Comparison of ENCODE assay signal across 1 cellular context in the genomic region with DNA sequence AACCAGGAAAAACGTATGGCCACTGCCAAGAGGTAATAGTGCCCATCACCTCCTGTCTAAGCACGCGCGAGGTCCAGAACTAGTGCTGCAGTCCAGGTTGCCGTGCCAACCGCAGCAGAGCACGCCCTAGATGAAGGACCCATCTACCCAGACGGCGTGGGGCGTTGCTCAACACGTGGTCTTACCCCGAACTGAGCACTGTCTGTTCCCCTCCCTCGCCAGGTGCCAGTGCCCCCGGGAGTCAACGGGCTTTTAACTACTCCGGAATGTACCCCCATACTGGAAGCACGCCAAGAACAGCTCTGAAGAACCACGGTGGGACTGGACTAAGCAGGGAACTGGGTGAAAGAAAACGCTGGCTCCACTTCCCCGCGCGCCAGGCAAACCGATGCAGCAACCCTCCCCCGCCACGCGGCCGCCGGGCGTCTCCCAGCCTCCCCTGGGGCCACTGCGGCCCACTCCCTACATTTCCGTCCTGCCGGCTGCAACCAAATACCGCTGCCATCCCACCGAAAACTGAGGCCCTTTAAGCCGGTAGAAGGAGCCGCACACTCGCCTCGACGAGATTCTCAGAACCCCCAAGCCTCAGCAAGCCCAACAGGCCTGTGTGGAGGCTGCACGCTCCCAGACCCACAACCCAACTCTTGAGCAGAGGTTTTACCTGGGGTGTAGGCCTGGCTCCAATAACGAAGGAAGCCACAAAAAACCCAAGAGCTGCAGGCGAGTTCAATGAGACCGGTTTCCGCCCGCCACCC.
TF ChIP-seq lines count a peak whose summit lies in the region.

TSS of gene HSPA8 (minus strand) at position 734 of the 755 bp plus-strand sequence. CDS start 812 bp downstream, outside the sequence.

TF ChIP-seq in K562, 482 proteins besides CTCF, POLR2A, EP300 and RAD21 (continued from another document and continues in another):
- TF ChIP-seq, protein P1, sequence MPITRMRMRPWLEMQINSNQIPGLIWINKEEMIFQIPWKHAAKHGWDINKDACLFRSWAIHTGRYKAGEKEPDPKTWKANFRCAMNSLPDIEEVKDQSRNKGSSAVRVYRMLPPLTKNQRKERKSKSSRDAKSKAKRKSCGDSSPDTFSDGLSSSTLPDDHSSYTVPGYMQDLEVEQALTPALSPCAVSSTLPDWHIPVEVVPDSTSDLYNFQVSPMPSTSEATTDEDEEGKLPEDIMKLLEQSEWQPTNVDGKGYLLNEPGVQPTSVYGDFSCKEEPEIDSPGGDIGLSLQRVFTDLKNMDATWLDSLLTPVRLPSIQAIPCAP (CRISPR knock-in tag; IDR thresholded peaks at IDR 0.05; ENCODE audit: borderline replicate concordance): no peak
- TF ChIP-seq NR2C2 (CRISPR knock-in tag; IDR thresholded peaks at IDR 0.05) (no peak), NR2C2 (tag; IDR thresholded peaks at IDR 0.05) (no peak), CHD1 (IDR thresholded peaks at IDR 0.05; ENCODE audit: low read length) (peak; percentile 64), SAFB (IDR thresholded peaks at IDR 0.05; ENCODE audit: borderline replicate concordance, low read depth, low read length) (0 out of 2 replicates have a peak, but pooled peaks have one; percentile 39), ZFP36 (IDR thresholded peaks at IDR 0.05; ENCODE audit: low read depth, low read length, partially characterized antibody) (no peak), MEF2D (tag; conservative IDR thresholded peaks at IDR 0.05; ENCODE audit: low read depth) (no peak), MXI1 (IDR thresholded peaks at IDR 0.05; ENCODE audit: low read depth, low read length) (peak; percentile 94), DACH1 (IDR thresholded peaks at IDR 0.05; ENCODE audit: partially characterized antibody) (no peak), NFIC (IDR thresholded peaks at IDR 0.05) (peak; percentile 49), ZNF785 (CRISPR knock-in tag; IDR thresholded peaks at IDR 0.05) (no peak), ZNF197 (CRISPR knock-in tag; IDR thresholded peaks at IDR 0.05; ENCODE audit: low read depth) (no peak), ZNF644 (tag; IDR thresholded peaks at IDR 0.05; ENCODE audit: low read depth) (no peak), ELF1 (tag; IDR thresholded peaks at IDR 0.05) (no peak), ZC3H4 (CRISPR knock-in tag; IDR thresholded peaks at IDR 0.05; ENCODE audit: borderline replicate concordance) (0 out of 2 replicates have a peak, but pooled peaks have one; percentile 50), ATF6 (CRISPR knock-in tag; IDR thresholded peaks at IDR 0.05) (no peak), NCOA4 (IDR thresholded peaks at IDR 0.05; ENCODE audit: partially characterized antibody) (no peak), CSDE1 (IDR thresholded peaks at IDR 0.05) (no peak), PTTG1 (tag; IDR thresholded peaks at IDR 0.05; ENCODE audit: low read depth) (no peak), CHD4 (IDR thresholded peaks at IDR 0.05; ENCODE audit: insufficient read depth, insufficient replicate concordance, low read depth, low read length, poor library complexity, severe bottlenecking) (no peak), CBFA2T3 (IDR thresholded peaks at IDR 0.05) (no peak), CBX5 (IDR thresholded peaks at IDR 0.05; ENCODE audit: borderline replicate concordance, low read depth) (no peak), CBFA2T2 (conservative IDR thresholded peaks at IDR 0.05) (no peak), SMARCA4 (IDR thresholded peaks at IDR 0.05) (no peak), CHCHD3 (CRISPR knock-in tag; IDR thresholded peaks at IDR 0.05) (no peak), SIN3B (IDR thresholded peaks at IDR 0.05; ENCODE audit: low read depth) (no peak), ESRRB (CRISPR knock-in tag; IDR thresholded peaks at IDR 0.05; ENCODE audit: borderline replicate concordance) (no peak), ZKSCAN3 (CRISPR knock-in tag; IDR thresholded peaks at IDR 0.05) (no peak), U2AF2 (optimal IDR thresholded peaks at IDR 0.05; ENCODE audit: low read depth, low read length) (no peak)
- TF ChIP-seq, protein P2, sequence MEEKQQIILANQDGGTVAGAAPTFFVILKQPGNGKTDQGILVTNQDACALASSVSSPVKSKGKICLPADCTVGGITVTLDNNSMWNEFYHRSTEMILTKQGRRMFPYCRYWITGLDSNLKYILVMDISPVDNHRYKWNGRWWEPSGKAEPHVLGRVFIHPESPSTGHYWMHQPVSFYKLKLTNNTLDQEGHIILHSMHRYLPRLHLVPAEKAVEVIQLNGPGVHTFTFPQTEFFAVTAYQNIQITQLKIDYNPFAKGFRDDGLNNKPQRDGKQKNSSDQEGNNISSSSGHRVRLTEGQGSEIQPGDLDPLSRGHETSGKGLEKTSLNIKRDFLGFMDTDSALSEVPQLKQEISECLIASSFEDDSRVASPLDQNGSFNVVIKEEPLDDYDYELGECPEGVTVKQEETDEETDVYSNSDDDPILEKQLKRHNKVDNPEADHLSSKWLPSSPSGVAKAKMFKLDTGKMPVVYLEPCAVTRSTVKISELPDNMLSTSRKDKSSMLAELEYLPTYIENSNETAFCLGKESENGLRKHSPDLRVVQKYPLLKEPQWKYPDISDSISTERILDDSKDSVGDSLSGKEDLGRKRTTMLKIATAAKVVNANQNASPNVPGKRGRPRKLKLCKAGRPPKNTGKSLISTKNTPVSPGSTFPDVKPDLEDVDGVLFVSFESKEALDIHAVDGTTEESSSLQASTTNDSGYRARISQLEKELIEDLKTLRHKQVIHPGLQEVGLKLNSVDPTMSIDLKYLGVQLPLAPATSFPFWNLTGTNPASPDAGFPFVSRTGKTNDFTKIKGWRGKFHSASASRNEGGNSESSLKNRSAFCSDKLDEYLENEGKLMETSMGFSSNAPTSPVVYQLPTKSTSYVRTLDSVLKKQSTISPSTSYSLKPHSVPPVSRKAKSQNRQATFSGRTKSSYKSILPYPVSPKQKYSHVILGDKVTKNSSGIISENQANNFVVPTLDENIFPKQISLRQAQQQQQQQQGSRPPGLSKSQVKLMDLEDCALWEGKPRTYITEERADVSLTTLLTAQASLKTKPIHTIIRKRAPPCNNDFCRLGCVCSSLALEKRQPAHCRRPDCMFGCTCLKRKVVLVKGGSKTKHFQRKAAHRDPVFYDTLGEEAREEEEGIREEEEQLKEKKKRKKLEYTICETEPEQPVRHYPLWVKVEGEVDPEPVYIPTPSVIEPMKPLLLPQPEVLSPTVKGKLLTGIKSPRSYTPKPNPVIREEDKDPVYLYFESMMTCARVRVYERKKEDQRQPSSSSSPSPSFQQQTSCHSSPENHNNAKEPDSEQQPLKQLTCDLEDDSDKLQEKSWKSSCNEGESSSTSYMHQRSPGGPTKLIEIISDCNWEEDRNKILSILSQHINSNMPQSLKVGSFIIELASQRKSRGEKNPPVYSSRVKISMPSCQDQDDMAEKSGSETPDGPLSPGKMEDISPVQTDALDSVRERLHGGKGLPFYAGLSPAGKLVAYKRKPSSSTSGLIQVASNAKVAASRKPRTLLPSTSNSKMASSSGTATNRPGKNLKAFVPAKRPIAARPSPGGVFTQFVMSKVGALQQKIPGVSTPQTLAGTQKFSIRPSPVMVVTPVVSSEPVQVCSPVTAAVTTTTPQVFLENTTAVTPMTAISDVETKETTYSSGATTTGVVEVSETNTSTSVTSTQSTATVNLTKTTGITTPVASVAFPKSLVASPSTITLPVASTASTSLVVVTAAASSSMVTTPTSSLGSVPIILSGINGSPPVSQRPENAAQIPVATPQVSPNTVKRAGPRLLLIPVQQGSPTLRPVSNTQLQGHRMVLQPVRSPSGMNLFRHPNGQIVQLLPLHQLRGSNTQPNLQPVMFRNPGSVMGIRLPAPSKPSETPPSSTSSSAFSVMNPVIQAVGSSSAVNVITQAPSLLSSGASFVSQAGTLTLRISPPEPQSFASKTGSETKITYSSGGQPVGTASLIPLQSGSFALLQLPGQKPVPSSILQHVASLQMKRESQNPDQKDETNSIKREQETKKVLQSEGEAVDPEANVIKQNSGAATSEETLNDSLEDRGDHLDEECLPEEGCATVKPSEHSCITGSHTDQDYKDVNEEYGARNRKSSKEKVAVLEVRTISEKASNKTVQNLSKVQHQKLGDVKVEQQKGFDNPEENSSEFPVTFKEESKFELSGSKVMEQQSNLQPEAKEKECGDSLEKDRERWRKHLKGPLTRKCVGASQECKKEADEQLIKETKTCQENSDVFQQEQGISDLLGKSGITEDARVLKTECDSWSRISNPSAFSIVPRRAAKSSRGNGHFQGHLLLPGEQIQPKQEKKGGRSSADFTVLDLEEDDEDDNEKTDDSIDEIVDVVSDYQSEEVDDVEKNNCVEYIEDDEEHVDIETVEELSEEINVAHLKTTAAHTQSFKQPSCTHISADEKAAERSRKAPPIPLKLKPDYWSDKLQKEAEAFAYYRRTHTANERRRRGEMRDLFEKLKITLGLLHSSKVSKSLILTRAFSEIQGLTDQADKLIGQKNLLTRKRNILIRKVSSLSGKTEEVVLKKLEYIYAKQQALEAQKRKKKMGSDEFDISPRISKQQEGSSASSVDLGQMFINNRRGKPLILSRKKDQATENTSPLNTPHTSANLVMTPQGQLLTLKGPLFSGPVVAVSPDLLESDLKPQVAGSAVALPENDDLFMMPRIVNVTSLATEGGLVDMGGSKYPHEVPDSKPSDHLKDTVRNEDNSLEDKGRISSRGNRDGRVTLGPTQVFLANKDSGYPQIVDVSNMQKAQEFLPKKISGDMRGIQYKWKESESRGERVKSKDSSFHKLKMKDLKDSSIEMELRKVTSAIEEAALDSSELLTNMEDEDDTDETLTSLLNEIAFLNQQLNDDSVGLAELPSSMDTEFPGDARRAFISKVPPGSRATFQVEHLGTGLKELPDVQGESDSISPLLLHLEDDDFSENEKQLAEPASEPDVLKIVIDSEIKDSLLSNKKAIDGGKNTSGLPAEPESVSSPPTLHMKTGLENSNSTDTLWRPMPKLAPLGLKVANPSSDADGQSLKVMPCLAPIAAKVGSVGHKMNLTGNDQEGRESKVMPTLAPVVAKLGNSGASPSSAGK (IDR thresholded peaks at IDR 0.05): no peak
- TF ChIP-seq, protein P3, sequence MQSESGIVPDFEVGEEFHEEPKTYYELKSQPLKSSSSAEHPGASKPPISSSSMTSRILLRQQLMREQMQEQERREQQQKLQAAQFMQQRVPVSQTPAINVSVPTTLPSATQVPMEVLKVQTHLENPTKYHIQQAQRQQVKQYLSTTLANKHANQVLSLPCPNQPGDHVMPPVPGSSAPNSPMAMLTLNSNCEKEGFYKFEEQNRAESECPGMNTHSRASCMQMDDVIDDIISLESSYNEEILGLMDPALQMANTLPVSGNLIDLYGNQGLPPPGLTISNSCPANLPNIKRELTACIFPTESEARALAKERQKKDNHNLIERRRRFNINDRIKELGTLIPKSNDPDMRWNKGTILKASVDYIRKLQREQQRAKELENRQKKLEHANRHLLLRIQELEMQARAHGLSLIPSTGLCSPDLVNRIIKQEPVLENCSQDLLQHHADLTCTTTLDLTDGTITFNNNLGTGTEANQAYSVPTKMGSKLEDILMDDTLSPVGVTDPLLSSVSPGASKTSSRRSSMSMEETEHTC (IDR thresholded peaks at IDR 0.05): no peak
- TF ChIP-seq, protein P4, sequence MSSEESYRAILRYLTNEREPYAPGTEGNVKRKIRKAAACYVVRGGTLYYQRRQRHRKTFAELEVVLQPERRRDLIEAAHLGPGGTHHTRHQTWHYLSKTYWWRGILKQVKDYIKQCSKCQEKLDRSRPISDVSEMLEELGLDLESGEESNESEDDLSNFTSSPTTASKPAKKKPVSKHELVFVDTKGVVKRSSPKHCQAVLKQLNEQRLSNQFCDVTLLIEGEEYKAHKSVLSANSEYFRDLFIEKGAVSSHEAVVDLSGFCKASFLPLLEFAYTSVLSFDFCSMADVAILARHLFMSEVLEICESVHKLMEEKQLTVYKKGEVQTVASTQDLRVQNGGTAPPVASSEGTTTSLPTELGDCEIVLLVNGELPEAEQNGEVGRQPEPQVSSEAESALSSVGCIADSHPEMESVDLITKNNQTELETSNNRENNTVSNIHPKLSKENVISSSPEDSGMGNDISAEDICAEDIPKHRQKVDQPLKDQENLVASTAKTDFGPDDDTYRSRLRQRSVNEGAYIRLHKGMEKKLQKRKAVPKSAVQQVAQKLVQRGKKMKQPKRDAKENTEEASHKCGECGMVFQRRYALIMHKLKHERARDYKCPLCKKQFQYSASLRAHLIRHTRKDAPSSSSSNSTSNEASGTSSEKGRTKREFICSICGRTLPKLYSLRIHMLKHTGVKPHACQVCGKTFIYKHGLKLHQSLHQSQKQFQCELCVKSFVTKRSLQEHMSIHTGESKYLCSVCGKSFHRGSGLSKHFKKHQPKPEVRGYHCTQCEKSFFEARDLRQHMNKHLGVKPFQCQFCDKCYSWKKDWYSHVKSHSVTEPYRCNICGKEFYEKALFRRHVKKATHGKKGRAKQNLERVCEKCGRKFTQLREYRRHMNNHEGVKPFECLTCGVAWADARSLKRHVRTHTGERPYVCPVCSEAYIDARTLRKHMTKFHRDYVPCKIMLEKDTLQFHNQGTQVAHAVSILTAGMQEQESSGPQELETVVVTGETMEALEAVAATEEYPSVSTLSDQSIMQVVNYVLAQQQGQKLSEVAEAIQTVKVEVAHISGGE (CRISPR knock-in tag; IDR thresholded peaks at IDR 0.05): 0 out of 6 replicates have a peak, but pooled peaks of 1 of the 3 experiments have one; percentile 17
